In genomic region chr1:41878495-41878894, GRCh38 we compare ENCODE assay signal across 21 cellular contexts. TPM values are rescaled to one million over a fixed set of nuclear protein-coding genes. Genes with fewer than 3 reads are reported as not detected.
DNase-seq lines count a peak whose midpoint lies in the region; ATAC-seq, FAIRE-seq and TF ChIP-seq lines count a peak whose summit lies in the region.
"Had no signal": no experiment of that assay in that cellular context is flagged by ENCODE, and none has a peak within 500 bp of the region (broad histone marks: within the 10 kb centered on the region; RNA-seq: fewer than 3 reads in every experiment).

No MANE protein-coding gene starts in this region.

- peak; percentile 74 for FAIRE-seq in urothelium cell line (lab: Jason Lieb, UNC)

- H3K36me3 ChIP-seq in left ventricle myocardium inferior (no peaks in the 10 kb centered on the region), heart right ventricle (no peaks in the 10 kb centered on the region), Panc1 (ENCODE audit: control insufficient read depth, insufficient read depth, low read length) (no peaks in the 10 kb centered on the region)
- H3K36me3 ChIP-seq: MG63 had no signal

- H3K4me3 ChIP-seq in left ventricle myocardium inferior (no peak overlapping the region), heart right ventricle (no peak overlapping the region), Panc1 (ENCODE audit: low read depth in 2 of 2, low read length in 2 of 2) (no peak overlapping the region)
- H3K4me3 ChIP-seq: MG63, SK-N-MC had no signal

- POLR2A ChIA-PET in Panc1 (lab: Charles Lee): no interaction called here

- CTCF ChIA-PET in Panc1 (lab: Charles Lee): no interaction called here

- in situ Hi-C loops in Panc1 (cut with HindIII; ENCODE audit: low pct_unique_long_range_greater_than_20kb, low sequenced_read_pairs): no loop called here

- intact Hi-C loops in left ventricle myocardium inferior (cut with micrococcal nuclease): no loop called here
- intact Hi-C loops in heart right ventricle (cut with DNase I): loop anchor here in 1 of 10 donors (5.0 kb wide), 1 partner anchor 66 kb away; no protein-coding TSS in a partner anchor
- intact Hi-C loops in Panc1 (cut with micrococcal nuclease; ENCODE audit: unreplicated experiment): no loop called here

- WGBS in heart right ventricle, 2 donors: 87 to 89% methylated on average over 1 of the region's 1 CpG

- no peak for ATAC-seq in heart right ventricle
- no peak for ATAC-seq in Panc1
- ATAC-seq in GM18517 (IDR thresholded peaks at IDR 0.05; ENCODE audit: unreplicated experiment): no peak
- ATAC-seq in HG03196 (IDR thresholded peaks at IDR 0.05; ENCODE audit: unreplicated experiment): no peak

- no TSS peak for BruUV-seq in Panc1 (replicated peaks; lab: Mats Ljungman, UMichigan)

- TF ChIP-seq CTCF in left ventricle myocardium inferior (IDR thresholded peaks at IDR 0.05; ENCODE audit: borderline replicate concordance) (no peak), heart right ventricle (IDR thresholded peaks at IDR 0.05) (no peak), Panc1 (IDR thresholded peaks at IDR 0.05) (no peak)

- H3K9me3 ChIP-seq in left ventricle myocardium inferior (replicated peaks) (no peaks in the 10 kb centered on the region), heart right ventricle (no peaks in the 10 kb centered on the region), Panc1 (ENCODE audit: control insufficient read depth, insufficient read depth, low read depth, low read length) (no peaks in the 10 kb centered on the region)
- H3K9me3 ChIP-seq: MG63 had no signal

- DNase-seq in left ventricle myocardium inferior (no peak), heart right ventricle (no peak), Panc1 (ENCODE audit: low read depth, low spot score) (no peak), islet precursor cell (peak; percentile 53), urothelium cell line (ENCODE audit: low spot score) (no peak), EL (no peak)
- DNase-seq: AML-193, GDM1, Kasumi-1, MG63, NCI-H1048, NCI-H1436 treated with DMSO at 0.1 percent for 48 hours, NCI-H2029, NCI-H2171, NCI-H446, SHP77 had no signal

- H3K4me1 ChIP-seq in left ventricle myocardium inferior: peaks cover 96% of the 10 kb centered on the region
- H3K4me1 ChIP-seq in heart right ventricle: peaks cover 16 to 72% (median 42%) of the 10 kb centered on the region in 9 donors
- peaks cover 34% of the 10 kb centered on the region for H3K4me1 ChIP-seq in Panc1 (ENCODE audit: control insufficient read depth, insufficient read depth, low read length)

- H3K27ac ChIP-seq in left ventricle myocardium inferior (replicated peaks) (peak overlapping the region; percentile 86), heart right ventricle (no peak overlapping the region), Panc1 (ENCODE audit: low read length) (peak overlapping the region; percentile 50; the same call in 1 of the 2 replicates)
- H3K27ac ChIP-seq: 22Rv1, C4-2B, SK-N-MC had no signal

- no peaks in the 10 kb centered on the region for H3K27me3 ChIP-seq in left ventricle myocardium inferior (ENCODE audit: low read depth)
- H3K27me3 ChIP-seq in heart right ventricle: no peaks in the 10 kb centered on the region
- no peaks in the 10 kb centered on the region for H3K27me3 ChIP-seq in Panc1 (ENCODE audit: control insufficient read depth, insufficient read depth, low read length)
- H3K27me3 ChIP-seq: MG63 had no signal

RNA-seq across cellular contexts. Expression of gene HIVEP3, which starts 40.2 kb away (rescaled TPM):
- total RNA-seq in left ventricle myocardium inferior (5.7 TPM), heart right ventricle (1 to 10 TPM; 3.8 to 7.5 (median 5.4) TPM), Panc1 (2021; ENCODE audit: unreplicated experiment) (6.0 TPM)
- 1 to 10 TPM; 2.6 to 4.5 TPM for polyA plus RNA-seq in heart right ventricle
- polyA plus RNA-seq in Panc1 (2012; ENCODE audit: insufficient read length): 10.1 TPM

Comparison
In these comparisons a context has a peak if more than half of its experiments do, and no peak if none do; other contexts are left out.
1. H3K27ac ChIP-seq: peak in left ventricle myocardium inferior (single experiment) and Panc1 (single experiment); none in heart right ventricle (0 of 10).